17 cellular contexts compared by ENCODE assay signal in the genomic region with DNA sequence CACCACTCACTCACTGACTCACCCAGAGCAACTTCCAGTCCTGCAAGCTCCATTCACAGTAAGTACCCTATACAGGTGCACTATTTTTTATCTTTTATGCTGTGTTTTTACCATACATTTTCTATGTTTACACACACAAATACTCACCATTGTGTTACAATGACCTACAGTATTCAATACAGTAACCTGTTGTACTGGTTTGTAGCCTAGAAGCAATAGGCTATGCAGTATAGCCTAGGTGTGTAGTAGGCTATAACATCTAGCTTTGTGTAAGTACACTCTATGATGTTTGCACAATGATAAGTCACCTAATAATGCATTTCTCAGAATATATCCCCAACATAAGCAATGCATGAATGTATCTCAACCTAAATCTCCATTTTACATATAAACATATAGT.
"Had no signal": no experiment of that assay in that cellular context is flagged by ENCODE, and none has a peak within 500 bp of the region (broad histone marks: within the 10 kb centered on the region; RNA-seq: fewer than 3 reads in every experiment).

No MANE protein-coding gene starts in this region.

- H3K9me3 ChIP-seq: heart right ventricle, right atrium auricular region, suprapubic skin, thyroid gland had no signal

- H3K27me3 ChIP-seq: heart right ventricle, right atrium auricular region, suprapubic skin, thyroid gland had no signal

- H3K4me3 ChIP-seq: heart right ventricle, right atrium auricular region, suprapubic skin, thyroid gland had no signal

- H3K36me3 ChIP-seq: heart right ventricle, right atrium auricular region, suprapubic skin, thyroid gland had no signal

- H3K27me3 Mint-ChIP-seq: dendritic cell treated with granulocyte-macrophage colony-stimulating factor and Interleukin-4, amounts not matched to agents 40 ng/mL and 50 ng/mL, for 4 days; effector memory CD8-positive, alpha-beta T cell; naive thymus-derived CD8-positive, alpha-beta T cell had no signal

- H3K4me1 Mint-ChIP-seq: naive thymus-derived CD8-positive, alpha-beta T cell had no signal

- H3K4me1 ChIP-seq: heart right ventricle, right atrium auricular region, suprapubic skin had no signal

- H3K27ac Mint-ChIP-seq: dendritic cell treated with granulocyte-macrophage colony-stimulating factor and Interleukin-4, amounts not matched to agents 40 ng/mL and 50 ng/mL, for 4 days; effector memory CD8-positive, alpha-beta T cell; naive thymus-derived CD8-positive, alpha-beta T cell; type B pancreatic cell had no signal

- H3K27ac ChIP-seq: heart right ventricle, right atrium auricular region, suprapubic skin, thyroid gland had no signal

- DNase-seq: effector memory CD8-positive, alpha-beta T cell; heart right ventricle; hypothalamus; kidney glomerular epithelial cell; mammary epithelial cell; naive thymus-derived CD8-positive, alpha-beta T cell; posterior cingulate gyrus; small intestine; stimulated activated CD4-positive, alpha-beta T cell treated with anti-CD3 and anti-CD28 coated beads, Interleukin-12 subunit alpha, Interleukin-12 subunit beta, amount 100 ng/mL, for 4 hours; stimulated activated CD4-positive, alpha-beta T cell treated with anti-CD3 and anti-CD28 coated beads, Interleukin-2, amount 100 ng/mL, for 48 hours; stimulated activated naive CD4-positive, alpha-beta T cell treated with Interleukin-2 at 50 U/mL for 16 hours; thyroid gland had no signal

- H3K9me3 Mint-ChIP-seq: dendritic cell treated with granulocyte-macrophage colony-stimulating factor and Interleukin-4, amounts not matched to agents 40 ng/mL and 50 ng/mL, for 4 days; effector memory CD8-positive, alpha-beta T cell; type B pancreatic cell had no signal

- H3K4me3 Mint-ChIP-seq: dendritic cell treated with granulocyte-macrophage colony-stimulating factor and Interleukin-4, amounts not matched to agents 40 ng/mL and 50 ng/mL, for 4 days; effector memory CD8-positive, alpha-beta T cell; naive thymus-derived CD8-positive, alpha-beta T cell; type B pancreatic cell had no signal

- ATAC-seq: effector memory CD8-positive, alpha-beta T cell; heart right ventricle; left lobe of liver; naive thymus-derived CD8-positive, alpha-beta T cell had no signal

- H3K36me3 Mint-ChIP-seq: naive thymus-derived CD8-positive, alpha-beta T cell had no signal
